ENCODE assay signal across 1 cellular context in the genomic region with DNA sequence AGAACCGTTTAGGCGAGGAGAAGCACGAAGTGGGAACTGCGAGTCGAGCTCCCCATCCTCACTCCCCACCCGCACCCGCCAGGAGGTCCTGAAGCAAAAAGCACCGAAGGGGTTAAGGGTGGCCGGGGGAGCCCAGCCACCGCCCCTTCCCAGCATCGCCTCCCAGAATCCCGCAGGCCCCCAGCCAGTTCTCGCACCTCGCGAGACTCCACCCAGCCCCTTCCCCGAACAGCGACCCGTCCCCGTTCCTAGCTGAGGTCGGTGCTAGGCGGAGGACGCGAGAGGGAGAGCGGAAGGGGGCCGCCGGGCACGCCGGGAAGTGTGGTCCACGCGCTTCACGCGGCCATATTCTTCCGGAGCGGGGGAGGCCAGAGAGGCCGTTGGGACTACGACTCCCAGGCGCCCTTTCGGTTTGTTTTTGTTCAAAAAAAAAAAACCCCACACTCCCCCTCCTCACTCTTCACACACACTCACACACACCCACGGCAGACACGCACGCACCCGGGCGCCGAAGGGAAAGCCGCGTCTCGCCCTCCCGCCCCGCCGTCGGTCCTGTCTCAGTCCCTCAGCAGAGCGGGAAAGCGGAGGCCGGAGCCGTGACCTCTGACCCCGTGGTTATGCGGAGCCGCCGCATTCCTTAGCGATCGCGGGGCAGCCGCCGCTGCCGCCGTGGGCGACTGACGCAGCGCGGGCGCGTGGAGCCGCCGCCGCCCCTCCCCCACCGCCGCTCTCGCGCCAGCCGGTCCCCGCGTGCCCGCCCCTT.
A peak's percentile ranks its signal among the peaks of the same experiment; 100 is the strongest.
TF ChIP-seq lines count a peak whose summit lies in the region.

Gene ASXL1 (plus strand): TSS at position 463 of the 763 bp plus-strand sequence. CDS start 445 bp downstream, outside the sequence.

TF ChIP-seq in K562, 482 proteins besides CTCF, POLR2A, EP300 and RAD21 (continued from another document and continues in another):
- TF ChIP-seq, protein P1, sequence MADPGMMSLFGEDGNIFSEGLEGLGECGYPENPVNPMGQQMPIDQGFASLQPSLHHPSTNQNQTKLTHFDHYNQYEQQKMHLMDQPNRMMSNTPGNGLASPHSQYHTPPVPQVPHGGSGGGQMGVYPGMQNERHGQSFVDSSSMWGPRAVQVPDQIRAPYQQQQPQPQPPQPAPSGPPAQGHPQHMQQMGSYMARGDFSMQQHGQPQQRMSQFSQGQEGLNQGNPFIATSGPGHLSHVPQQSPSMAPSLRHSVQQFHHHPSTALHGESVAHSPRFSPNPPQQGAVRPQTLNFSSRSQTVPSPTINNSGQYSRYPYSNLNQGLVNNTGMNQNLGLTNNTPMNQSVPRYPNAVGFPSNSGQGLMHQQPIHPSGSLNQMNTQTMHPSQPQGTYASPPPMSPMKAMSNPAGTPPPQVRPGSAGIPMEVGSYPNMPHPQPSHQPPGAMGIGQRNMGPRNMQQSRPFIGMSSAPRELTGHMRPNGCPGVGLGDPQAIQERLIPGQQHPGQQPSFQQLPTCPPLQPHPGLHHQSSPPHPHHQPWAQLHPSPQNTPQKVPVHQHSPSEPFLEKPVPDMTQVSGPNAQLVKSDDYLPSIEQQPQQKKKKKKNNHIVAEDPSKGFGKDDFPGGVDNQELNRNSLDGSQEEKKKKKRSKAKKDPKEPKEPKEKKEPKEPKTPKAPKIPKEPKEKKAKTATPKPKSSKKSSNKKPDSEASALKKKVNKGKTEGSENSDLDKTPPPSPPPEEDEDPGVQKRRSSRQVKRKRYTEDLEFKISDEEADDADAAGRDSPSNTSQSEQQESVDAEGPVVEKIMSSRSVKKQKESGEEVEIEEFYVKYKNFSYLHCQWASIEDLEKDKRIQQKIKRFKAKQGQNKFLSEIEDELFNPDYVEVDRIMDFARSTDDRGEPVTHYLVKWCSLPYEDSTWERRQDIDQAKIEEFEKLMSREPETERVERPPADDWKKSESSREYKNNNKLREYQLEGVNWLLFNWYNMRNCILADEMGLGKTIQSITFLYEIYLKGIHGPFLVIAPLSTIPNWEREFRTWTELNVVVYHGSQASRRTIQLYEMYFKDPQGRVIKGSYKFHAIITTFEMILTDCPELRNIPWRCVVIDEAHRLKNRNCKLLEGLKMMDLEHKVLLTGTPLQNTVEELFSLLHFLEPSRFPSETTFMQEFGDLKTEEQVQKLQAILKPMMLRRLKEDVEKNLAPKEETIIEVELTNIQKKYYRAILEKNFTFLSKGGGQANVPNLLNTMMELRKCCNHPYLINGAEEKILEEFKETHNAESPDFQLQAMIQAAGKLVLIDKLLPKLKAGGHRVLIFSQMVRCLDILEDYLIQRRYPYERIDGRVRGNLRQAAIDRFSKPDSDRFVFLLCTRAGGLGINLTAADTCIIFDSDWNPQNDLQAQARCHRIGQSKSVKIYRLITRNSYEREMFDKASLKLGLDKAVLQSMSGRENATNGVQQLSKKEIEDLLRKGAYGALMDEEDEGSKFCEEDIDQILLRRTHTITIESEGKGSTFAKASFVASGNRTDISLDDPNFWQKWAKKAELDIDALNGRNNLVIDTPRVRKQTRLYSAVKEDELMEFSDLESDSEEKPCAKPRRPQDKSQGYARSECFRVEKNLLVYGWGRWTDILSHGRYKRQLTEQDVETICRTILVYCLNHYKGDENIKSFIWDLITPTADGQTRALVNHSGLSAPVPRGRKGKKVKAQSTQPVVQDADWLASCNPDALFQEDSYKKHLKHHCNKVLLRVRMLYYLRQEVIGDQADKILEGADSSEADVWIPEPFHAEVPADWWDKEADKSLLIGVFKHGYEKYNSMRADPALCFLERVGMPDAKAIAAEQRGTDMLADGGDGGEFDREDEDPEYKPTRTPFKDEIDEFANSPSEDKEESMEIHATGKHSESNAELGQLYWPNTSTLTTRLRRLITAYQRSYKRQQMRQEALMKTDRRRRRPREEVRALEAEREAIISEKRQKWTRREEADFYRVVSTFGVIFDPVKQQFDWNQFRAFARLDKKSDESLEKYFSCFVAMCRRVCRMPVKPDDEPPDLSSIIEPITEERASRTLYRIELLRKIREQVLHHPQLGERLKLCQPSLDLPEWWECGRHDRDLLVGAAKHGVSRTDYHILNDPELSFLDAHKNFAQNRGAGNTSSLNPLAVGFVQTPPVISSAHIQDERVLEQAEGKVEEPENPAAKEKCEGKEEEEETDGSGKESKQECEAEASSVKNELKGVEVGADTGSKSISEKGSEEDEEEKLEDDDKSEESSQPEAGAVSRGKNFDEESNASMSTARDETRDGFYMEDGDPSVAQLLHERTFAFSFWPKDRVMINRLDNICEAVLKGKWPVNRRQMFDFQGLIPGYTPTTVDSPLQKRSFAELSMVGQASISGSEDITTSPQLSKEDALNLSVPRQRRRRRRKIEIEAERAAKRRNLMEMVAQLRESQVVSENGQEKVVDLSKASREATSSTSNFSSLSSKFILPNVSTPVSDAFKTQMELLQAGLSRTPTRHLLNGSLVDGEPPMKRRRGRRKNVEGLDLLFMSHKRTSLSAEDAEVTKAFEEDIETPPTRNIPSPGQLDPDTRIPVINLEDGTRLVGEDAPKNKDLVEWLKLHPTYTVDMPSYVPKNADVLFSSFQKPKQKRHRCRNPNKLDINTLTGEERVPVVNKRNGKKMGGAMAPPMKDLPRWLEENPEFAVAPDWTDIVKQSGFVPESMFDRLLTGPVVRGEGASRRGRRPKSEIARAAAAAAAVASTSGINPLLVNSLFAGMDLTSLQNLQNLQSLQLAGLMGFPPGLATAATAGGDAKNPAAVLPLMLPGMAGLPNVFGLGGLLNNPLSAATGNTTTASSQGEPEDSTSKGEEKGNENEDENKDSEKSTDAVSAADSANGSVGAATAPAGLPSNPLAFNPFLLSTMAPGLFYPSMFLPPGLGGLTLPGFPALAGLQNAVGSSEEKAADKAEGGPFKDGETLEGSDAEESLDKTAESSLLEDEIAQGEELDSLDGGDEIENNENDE (IDR thresholded peaks at IDR 0.05; ENCODE audit: low read depth, low read length), result no peak
- TF ChIP-seq ZNF384 (IDR thresholded peaks at IDR 0.05; ENCODE audit: low read depth, low read length), result peak; percentile 96
- no peak for TF ChIP-seq C11orf30 (IDR thresholded peaks at IDR 0.05; ENCODE audit: low read depth)
- no peak for TF ChIP-seq SRSF9 (IDR thresholded peaks at IDR 0.05; ENCODE audit: borderline replicate concordance, low read depth, low read length)
- peak; percentile 89 for TF ChIP-seq MYBL2 (IDR thresholded peaks at IDR 0.05; ENCODE audit: low read depth)
- peak; percentile 71; the same call in 1 of the 2 replicates for TF ChIP-seq MYBL2 (CRISPR knock-in tag; IDR thresholded peaks at IDR 0.05; ENCODE audit: borderline replicate concordance)
- TF ChIP-seq ZBTB8A (IDR thresholded peaks at IDR 0.05; ENCODE audit: partially characterized antibody), result no peak
- TF ChIP-seq, protein P2, sequence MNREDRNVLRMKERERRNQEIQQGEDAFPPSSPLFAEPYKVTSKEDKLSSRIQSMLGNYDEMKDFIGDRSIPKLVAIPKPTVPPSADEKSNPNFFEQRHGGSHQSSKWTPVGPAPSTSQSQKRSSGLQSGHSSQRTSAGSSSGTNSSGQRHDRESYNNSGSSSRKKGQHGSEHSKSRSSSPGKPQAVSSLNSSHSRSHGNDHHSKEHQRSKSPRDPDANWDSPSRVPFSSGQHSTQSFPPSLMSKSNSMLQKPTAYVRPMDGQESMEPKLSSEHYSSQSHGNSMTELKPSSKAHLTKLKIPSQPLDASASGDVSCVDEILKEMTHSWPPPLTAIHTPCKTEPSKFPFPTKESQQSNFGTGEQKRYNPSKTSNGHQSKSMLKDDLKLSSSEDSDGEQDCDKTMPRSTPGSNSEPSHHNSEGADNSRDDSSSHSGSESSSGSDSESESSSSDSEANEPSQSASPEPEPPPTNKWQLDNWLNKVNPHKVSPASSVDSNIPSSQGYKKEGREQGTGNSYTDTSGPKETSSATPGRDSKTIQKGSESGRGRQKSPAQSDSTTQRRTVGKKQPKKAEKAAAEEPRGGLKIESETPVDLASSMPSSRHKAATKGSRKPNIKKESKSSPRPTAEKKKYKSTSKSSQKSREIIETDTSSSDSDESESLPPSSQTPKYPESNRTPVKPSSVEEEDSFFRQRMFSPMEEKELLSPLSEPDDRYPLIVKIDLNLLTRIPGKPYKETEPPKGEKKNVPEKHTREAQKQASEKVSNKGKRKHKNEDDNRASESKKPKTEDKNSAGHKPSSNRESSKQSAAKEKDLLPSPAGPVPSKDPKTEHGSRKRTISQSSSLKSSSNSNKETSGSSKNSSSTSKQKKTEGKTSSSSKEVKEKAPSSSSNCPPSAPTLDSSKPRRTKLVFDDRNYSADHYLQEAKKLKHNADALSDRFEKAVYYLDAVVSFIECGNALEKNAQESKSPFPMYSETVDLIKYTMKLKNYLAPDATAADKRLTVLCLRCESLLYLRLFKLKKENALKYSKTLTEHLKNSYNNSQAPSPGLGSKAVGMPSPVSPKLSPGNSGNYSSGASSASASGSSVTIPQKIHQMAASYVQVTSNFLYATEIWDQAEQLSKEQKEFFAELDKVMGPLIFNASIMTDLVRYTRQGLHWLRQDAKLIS (CRISPR knock-in tag; IDR thresholded peaks at IDR 0.05), result no peak; the same call in 1 of the 2 replicates
- TF ChIP-seq, protein P3, sequence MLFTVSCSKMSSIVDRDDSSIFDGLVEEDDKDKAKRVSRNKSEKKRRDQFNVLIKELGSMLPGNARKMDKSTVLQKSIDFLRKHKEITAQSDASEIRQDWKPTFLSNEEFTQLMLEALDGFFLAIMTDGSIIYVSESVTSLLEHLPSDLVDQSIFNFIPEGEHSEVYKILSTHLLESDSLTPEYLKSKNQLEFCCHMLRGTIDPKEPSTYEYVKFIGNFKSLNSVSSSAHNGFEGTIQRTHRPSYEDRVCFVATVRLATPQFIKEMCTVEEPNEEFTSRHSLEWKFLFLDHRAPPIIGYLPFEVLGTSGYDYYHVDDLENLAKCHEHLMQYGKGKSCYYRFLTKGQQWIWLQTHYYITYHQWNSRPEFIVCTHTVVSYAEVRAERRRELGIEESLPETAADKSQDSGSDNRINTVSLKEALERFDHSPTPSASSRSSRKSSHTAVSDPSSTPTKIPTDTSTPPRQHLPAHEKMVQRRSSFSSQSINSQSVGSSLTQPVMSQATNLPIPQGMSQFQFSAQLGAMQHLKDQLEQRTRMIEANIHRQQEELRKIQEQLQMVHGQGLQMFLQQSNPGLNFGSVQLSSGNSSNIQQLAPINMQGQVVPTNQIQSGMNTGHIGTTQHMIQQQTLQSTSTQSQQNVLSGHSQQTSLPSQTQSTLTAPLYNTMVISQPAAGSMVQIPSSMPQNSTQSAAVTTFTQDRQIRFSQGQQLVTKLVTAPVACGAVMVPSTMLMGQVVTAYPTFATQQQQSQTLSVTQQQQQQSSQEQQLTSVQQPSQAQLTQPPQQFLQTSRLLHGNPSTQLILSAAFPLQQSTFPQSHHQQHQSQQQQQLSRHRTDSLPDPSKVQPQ (CRISPR knock-in tag; IDR thresholded peaks at IDR 0.05; ENCODE audit: borderline replicate concordance), result no peak
- no peak for TF ChIP-seq CREBBP (IDR thresholded peaks at IDR 0.05; ENCODE audit: low read depth, low read length)
- TF ChIP-seq ELF1 (tag; IDR thresholded peaks at IDR 0.05), result peak; percentile 87
- no peak for TF ChIP-seq RFX1 (IDR thresholded peaks at IDR 0.05)
- no peak for TF ChIP-seq ZNF778 (CRISPR knock-in tag; IDR thresholded peaks at IDR 0.05)
- no peak for TF ChIP-seq MCM7 (IDR thresholded peaks at IDR 0.05)
- no peak for TF ChIP-seq CHAMP1 (IDR thresholded peaks at IDR 0.05)
- no peak for TF ChIP-seq BRD9 (IDR thresholded peaks at IDR 0.05; ENCODE audit: low read depth, partially characterized antibody)
- no peak for TF ChIP-seq ATF1 (CRISPR knock-in tag; IDR thresholded peaks at IDR 0.05)
- TF ChIP-seq ATF1 (tag; IDR thresholded peaks at IDR 0.05), result peak; percentile 87
- TF ChIP-seq ZBTB5 (IDR thresholded peaks at IDR 0.05), result no peak
- peak; percentile 42; the same call in 1 of the 2 replicates for TF ChIP-seq NFRKB (IDR thresholded peaks at IDR 0.05; ENCODE audit: low read depth)
- peak; percentile 80 for TF ChIP-seq PCBP1 (IDR thresholded peaks at IDR 0.05; ENCODE audit: low read depth, low read length, poor library complexity, severe bottlenecking)
- TF ChIP-seq RFX5 (IDR thresholded peaks at IDR 0.05; ENCODE audit: low read depth, low read length), result no peak
- no peak for TF ChIP-seq MAFK (IDR thresholded peaks at IDR 0.05; ENCODE audit: low read length)
- TF ChIP-seq POLR2G (IDR thresholded peaks at IDR 0.05; ENCODE audit: low read depth, low read length), result peak; percentile 83
- peak; percentile 16; the same call in 1 of the 2 replicates for TF ChIP-seq ELF4 (CRISPR knock-in tag; IDR thresholded peaks at IDR 0.05)
- peak; percentile 61 for TF ChIP-seq KDM5B (IDR thresholded peaks at IDR 0.05; ENCODE audit: insufficient replicate concordance, low read depth, low read length)
- no peak for TF ChIP-seq ZFP30 (CRISPR knock-in tag; IDR thresholded peaks at IDR 0.05; ENCODE audit: borderline replicate concordance)
- TF ChIP-seq MXI1 (IDR thresholded peaks at IDR 0.05; ENCODE audit: low read depth, low read length), result peak; percentile 56; the same call in 1 of the 2 replicates
- TF ChIP-seq ASH1L (IDR thresholded peaks at IDR 0.05; ENCODE audit: borderline replicate concordance, low read depth, partially characterized antibody), result no peak
- no peak for TF ChIP-seq GABPB2 (CRISPR knock-in tag; conservative IDR thresholded peaks at IDR 0.05)
- TF ChIP-seq, protein P4, sequence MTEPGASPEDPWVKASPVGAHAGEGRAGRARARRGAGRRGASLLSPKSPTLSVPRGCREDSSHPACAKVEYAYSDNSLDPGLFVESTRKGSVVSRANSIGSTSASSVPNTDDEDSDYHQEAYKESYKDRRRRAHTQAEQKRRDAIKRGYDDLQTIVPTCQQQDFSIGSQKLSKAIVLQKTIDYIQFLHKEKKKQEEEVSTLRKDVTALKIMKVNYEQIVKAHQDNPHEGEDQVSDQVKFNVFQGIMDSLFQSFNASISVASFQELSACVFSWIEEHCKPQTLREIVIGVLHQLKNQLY (CRISPR knock-in tag; conservative IDR thresholded peaks at IDR 0.05), result no peak
